In genomic region chr16:29256501-29256981, GRCh38 we compare ENCODE assay signal across 1 cellular context.
TF ChIP-seq lines count a peak whose summit lies in the region.

No MANE protein-coding gene starts in this region.

TF ChIP-seq in K562, 482 proteins besides CTCF, POLR2A, EP300 and RAD21 (continued from another document):
- TF ChIP-seq, protein P1, sequence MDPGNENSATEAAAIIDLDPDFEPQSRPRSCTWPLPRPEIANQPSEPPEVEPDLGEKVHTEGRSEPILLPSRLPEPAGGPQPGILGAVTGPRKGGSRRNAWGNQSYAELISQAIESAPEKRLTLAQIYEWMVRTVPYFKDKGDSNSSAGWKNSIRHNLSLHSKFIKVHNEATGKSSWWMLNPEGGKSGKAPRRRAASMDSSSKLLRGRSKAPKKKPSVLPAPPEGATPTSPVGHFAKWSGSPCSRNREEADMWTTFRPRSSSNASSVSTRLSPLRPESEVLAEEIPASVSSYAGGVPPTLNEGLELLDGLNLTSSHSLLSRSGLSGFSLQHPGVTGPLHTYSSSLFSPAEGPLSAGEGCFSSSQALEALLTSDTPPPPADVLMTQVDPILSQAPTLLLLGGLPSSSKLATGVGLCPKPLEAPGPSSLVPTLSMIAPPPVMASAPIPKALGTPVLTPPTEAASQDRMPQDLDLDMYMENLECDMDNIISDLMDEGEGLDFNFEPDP (CRISPR knock-in tag; IDR thresholded peaks at IDR 0.05): no peak
- TF ChIP-seq FOXA3 (CRISPR knock-in tag; conservative IDR thresholded peaks at IDR 0.05 in 1 of 2, IDR thresholded peaks at IDR 0.05 in 1 of 2) (no peak), MITF (IDR thresholded peaks at IDR 0.05) (no peak), GTF2F1 (IDR thresholded peaks at IDR 0.05; ENCODE audit: low read depth, low read length) (no peak), NFRKB (IDR thresholded peaks at IDR 0.05; ENCODE audit: low read depth) (peak; percentile 80; the same call in 1 of the 2 replicates), SRF (CRISPR knock-in tag; IDR thresholded peaks at IDR 0.05) (no peak), SMARCB1 (IDR thresholded peaks at IDR 0.05; ENCODE audit: insufficient read length, low read depth) (no peak), TEAD1 (CRISPR knock-in tag; IDR thresholded peaks at IDR 0.05) (no peak), TBP (optimal IDR thresholded peaks at IDR 0.05; ENCODE audit: low read depth, low read length) (no peak), ZNF232 (CRISPR knock-in tag; IDR thresholded peaks at IDR 0.05) (no peak), MAX (CRISPR knock-in tag; IDR thresholded peaks at IDR 0.05) (peak; percentile 83), C11orf30 (IDR thresholded peaks at IDR 0.05; ENCODE audit: low read depth) (no peak), CCAR2 (IDR thresholded peaks at IDR 0.05; ENCODE audit: low read depth, low read length) (no peak), ZNF766 (CRISPR knock-in tag; conservative IDR thresholded peaks at IDR 0.05) (no peak), ZNF644 (tag; IDR thresholded peaks at IDR 0.05; ENCODE audit: low read depth) (no peak), CTBP1 (IDR thresholded peaks at IDR 0.05; ENCODE audit: borderline replicate concordance) (no peak), ZNF696 (CRISPR knock-in tag; conservative IDR thresholded peaks at IDR 0.05) (no peak), KLF1 (tag; IDR thresholded peaks at IDR 0.05) (no peak), CAMTA2 (CRISPR knock-in tag; conservative IDR thresholded peaks at IDR 0.05) (no peak), ZNF143 (CRISPR knock-in tag; IDR thresholded peaks at IDR 0.05) (no peak), TRIM24 (IDR thresholded peaks at IDR 0.05) (peak; percentile 21 to 73; a peak in 2 of 4 replicates), NELFE (IDR thresholded peaks at IDR 0.05; ENCODE audit: insufficient read depth, insufficient read length) (no peak), NCOA4 (IDR thresholded peaks at IDR 0.05; ENCODE audit: partially characterized antibody) (no peak), ZNF175 (CRISPR knock-in tag; IDR thresholded peaks at IDR 0.05; ENCODE audit: low read depth) (no peak), RBM25 (IDR thresholded peaks at IDR 0.05; ENCODE audit: low read depth, low read length, severe bottlenecking) (no peak), NCOR1 (IDR thresholded peaks at IDR 0.05) (no peak), SPI1 (IDR thresholded peaks at IDR 0.05; ENCODE audit: borderline replicate concordance, low read depth, low read length) (no peak), ID3 (CRISPR knock-in tag; IDR thresholded peaks at IDR 0.05) (no peak), ID3 (tag; IDR thresholded peaks at IDR 0.05) (0 out of 2 replicates have a peak, but pooled peaks have one; percentile 22), ZBTB12 (CRISPR knock-in tag; IDR thresholded peaks at IDR 0.05) (no peak), CREBBP (IDR thresholded peaks at IDR 0.05; ENCODE audit: low read depth, low read length) (no peak), KDM4B (IDR thresholded peaks at IDR 0.05; ENCODE audit: borderline replicate concordance in 2 of 2, low read depth in 1 of 2) (no peak), SP1 (CRISPR knock-in tag; IDR thresholded peaks at IDR 0.05) (no peak)
- TF ChIP-seq, protein P2, sequence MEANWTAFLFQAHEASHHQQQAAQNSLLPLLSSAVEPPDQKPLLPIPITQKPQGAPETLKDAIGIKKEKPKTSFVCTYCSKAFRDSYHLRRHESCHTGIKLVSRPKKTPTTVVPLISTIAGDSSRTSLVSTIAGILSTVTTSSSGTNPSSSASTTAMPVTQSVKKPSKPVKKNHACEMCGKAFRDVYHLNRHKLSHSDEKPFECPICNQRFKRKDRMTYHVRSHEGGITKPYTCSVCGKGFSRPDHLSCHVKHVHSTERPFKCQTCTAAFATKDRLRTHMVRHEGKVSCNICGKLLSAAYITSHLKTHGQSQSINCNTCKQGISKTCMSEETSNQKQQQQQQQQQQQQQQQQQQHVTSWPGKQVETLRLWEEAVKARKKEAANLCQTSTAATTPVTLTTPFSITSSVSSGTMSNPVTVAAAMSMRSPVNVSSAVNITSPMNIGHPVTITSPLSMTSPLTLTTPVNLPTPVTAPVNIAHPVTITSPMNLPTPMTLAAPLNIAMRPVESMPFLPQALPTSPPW (CRISPR knock-in tag; IDR thresholded peaks at IDR 0.05): no peak
- TF ChIP-seq, protein P3, sequence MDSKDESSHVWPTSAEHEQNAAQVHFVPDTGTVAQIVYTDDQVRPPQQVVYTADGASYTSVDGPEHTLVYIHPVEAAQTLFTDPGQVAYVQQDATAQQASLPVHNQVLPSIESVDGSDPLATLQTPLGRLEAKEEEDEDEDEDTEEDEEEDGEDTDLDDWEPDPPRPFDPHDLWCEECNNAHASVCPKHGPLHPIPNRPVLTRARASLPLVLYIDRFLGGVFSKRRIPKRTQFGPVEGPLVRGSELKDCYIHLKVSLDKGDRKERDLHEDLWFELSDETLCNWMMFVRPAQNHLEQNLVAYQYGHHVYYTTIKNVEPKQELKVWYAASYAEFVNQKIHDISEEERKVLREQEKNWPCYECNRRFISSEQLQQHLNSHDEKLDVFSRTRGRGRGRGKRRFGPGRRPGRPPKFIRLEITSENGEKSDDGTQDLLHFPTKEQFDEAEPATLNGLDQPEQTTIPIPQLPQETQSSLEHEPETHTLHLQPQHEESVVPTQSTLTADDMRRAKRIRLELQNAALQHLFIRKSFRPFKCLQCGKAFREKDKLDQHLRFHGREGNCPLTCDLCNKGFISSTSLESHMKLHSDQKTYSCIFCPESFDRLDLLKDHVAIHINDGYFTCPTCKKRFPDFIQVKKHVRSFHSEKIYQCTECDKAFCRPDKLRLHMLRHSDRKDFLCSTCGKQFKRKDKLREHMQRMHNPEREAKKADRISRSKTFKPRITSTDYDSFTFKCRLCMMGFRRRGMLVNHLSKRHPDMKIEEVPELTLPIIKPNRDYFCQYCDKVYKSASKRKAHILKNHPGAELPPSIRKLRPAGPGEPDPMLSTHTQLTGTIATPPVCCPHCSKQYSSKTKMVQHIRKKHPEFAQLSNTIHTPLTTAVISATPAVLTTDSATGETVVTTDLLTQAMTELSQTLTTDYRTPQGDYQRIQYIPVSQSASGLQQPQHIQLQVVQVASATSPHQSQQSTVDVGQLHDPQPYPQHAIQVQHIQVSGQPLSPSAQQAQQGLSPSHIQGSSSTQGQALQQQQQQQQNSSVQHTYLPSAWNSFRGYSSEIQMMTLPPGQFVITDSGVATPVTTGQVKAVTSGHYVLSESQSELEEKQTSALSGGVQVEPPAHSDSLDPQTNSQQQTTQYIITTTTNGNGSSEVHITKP (IDR thresholded peaks at IDR 0.05; ENCODE audit: partially characterized antibody): no peak
- TF ChIP-seq, protein P4, sequence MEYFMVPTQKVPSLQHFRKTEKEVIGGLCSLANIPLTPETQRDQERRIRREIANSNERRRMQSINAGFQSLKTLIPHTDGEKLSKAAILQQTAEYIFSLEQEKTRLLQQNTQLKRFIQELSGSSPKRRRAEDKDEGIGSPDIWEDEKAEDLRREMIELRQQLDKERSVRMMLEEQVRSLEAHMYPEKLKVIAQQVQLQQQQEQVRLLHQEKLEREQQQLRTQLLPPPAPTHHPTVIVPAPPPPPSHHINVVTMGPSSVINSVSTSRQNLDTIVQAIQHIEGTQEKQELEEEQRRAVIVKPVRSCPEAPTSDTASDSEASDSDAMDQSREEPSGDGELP (CRISPR knock-in tag; IDR thresholded peaks at IDR 0.05; ENCODE audit: borderline replicate concordance): no peak
- TF ChIP-seq, protein P5, sequence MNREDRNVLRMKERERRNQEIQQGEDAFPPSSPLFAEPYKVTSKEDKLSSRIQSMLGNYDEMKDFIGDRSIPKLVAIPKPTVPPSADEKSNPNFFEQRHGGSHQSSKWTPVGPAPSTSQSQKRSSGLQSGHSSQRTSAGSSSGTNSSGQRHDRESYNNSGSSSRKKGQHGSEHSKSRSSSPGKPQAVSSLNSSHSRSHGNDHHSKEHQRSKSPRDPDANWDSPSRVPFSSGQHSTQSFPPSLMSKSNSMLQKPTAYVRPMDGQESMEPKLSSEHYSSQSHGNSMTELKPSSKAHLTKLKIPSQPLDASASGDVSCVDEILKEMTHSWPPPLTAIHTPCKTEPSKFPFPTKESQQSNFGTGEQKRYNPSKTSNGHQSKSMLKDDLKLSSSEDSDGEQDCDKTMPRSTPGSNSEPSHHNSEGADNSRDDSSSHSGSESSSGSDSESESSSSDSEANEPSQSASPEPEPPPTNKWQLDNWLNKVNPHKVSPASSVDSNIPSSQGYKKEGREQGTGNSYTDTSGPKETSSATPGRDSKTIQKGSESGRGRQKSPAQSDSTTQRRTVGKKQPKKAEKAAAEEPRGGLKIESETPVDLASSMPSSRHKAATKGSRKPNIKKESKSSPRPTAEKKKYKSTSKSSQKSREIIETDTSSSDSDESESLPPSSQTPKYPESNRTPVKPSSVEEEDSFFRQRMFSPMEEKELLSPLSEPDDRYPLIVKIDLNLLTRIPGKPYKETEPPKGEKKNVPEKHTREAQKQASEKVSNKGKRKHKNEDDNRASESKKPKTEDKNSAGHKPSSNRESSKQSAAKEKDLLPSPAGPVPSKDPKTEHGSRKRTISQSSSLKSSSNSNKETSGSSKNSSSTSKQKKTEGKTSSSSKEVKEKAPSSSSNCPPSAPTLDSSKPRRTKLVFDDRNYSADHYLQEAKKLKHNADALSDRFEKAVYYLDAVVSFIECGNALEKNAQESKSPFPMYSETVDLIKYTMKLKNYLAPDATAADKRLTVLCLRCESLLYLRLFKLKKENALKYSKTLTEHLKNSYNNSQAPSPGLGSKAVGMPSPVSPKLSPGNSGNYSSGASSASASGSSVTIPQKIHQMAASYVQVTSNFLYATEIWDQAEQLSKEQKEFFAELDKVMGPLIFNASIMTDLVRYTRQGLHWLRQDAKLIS (CRISPR knock-in tag; IDR thresholded peaks at IDR 0.05): no peak
